In the genomic region with DNA sequence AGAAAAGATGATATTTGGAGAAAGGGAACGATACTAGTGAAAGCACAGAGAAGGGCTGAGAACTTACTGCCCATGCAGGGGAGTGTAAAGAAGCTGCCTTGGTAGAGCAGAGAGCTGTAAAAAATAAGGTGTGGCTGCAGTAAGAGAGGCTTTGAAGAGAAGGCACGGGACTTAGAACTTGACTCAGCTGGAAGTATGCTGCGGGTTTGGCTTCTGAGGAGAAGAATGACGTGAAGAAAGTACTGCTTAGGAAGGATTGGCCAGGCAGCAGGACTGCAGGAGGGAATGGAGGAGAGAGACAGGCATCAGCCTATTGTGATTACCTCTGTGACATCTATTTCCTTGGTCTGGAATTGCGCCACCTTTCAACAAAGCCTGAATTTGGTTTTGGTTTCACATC, we compare ENCODE assay signal across 15 cellular contexts. TPM values are rescaled to one million over a fixed set of nuclear protein-coding genes. Genes with fewer than 3 reads are reported as not detected.
DNase-seq lines count a peak whose midpoint lies in the region; ATAC-seq and TF ChIP-seq lines count a peak whose summit lies in the region.
"Had no signal": no experiment of that assay in that cellular context is flagged by ENCODE, and none has a peak within 500 bp of the region (broad histone marks: within the 10 kb centered on the region; RNA-seq: fewer than 3 reads in every experiment).

No MANE protein-coding gene starts in this region.

- DNase-seq in AG09309 (ENCODE audit: low read depth): peak; percentile 37
- peak; percentile 62 for DNase-seq in MG63
- DNase-seq in mammary epithelial cell: peak; percentile 83
- no peak for DNase-seq in lower lobe of right lung
- DNase-seq in 8988T: no peak
- DNase-seq in islet precursor cell: no peak
- no peak for DNase-seq in CD4-positive, alpha-beta memory T cell
- DNase-seq: activated T-cell treated with anti-CD3 and anti-CD28 coated beads, Interleukin-2, amount 50 U/mL, for 1 hour; BE2C; midbrain; NCI-H1436 treated with DMSO at 0.1 percent for 48 hours; sigmoid colon had no signal

- H4K20me1 ChIP-seq in mammary epithelial cell (ENCODE audit: insufficient read depth, low read length): no peaks in the 10 kb centered on the region

- H3K4me3 ChIP-seq in AG09309 (ENCODE audit: control insufficient read depth, low read depth, low read length) (no peak overlapping the region), MG63 (no peak overlapping the region), mammary epithelial cell (replicated peaks in 1 of 3; ENCODE audit: insufficient read depth in 1 of 3, low read depth in 2 of 3, low read length in 3 of 3) (no peak overlapping the region), lower lobe of right lung (no peak overlapping the region)
- no peak overlapping the region for H3K4me3 ChIP-seq in CD4-positive, alpha-beta memory T cell (ENCODE audit: low read length in 2 of 2)
- H3K4me3 ChIP-seq: cardiac muscle cell, sigmoid colon had no signal

- H3K36me3 Mint-ChIP-seq in CD4-positive, alpha-beta memory T cell: no peaks in the 10 kb centered on the region

- CTCF ChIA-PET in mammary epithelial cell (lab: Charles Lee; ENCODE audit: low non-redundant PET): no interaction called here
- CTCF ChIA-PET in CD4-positive, alpha-beta memory T cell (lab: Charles Lee; ENCODE audit: partially characterized antibody): no interaction called here

- no peak overlapping the region for H2AFZ ChIP-seq in mammary epithelial cell (ENCODE audit: low read depth, low read length)

- H3K27me3 ChIP-seq in MG63 (no peaks in the 10 kb centered on the region), mammary epithelial cell (ENCODE audit: insufficient read depth, low read length) (no peaks in the 10 kb centered on the region), lower lobe of right lung (ENCODE audit: low read depth) (no peaks in the 10 kb centered on the region)
- H3K27me3 ChIP-seq in CD4-positive, alpha-beta memory T cell (ENCODE audit: insufficient read depth, low read length): no peaks in the 10 kb centered on the region
- H3K27me3 ChIP-seq: BE2C, sigmoid colon had no signal

- ATAC-seq in lower lobe of right lung: peak; percentile 87 to 92
- ATAC-seq in GM18511 (IDR thresholded peaks at IDR 0.05; ENCODE audit: unreplicated experiment): no peak

- no peaks in the 10 kb centered on the region for H3K79me2 ChIP-seq in mammary epithelial cell (ENCODE audit: insufficient read depth, low read length)

- POLR2A ChIA-PET in CD4-positive, alpha-beta memory T cell (lab: Charles Lee; ENCODE audit: partially characterized antibody): no interaction called here

- H3K9me3 ChIP-seq in MG63 (no peaks in the 10 kb centered on the region), mammary epithelial cell (replicated peaks; ENCODE audit: insufficient read depth, low read length) (no peaks in the 10 kb centered on the region), lower lobe of right lung (no peaks in the 10 kb centered on the region)
- H3K9me3 ChIP-seq in CD4-positive, alpha-beta memory T cell (ENCODE audit: control insufficient read depth in 1 of 2, low read length in 2 of 2): no peaks in the 10 kb centered on the region
- H3K9me3 ChIP-seq: BE2C, sigmoid colon had no signal

- TF ChIP-seq CTCF in AG09309 (IDR thresholded peaks at IDR 0.05; ENCODE audit: control insufficient read depth, insufficient read depth, low read depth, low read length, missing control alignments) (no peak), mammary epithelial cell (conservative IDR thresholded peaks at IDR 0.05 in 1 of 2, IDR thresholded peaks at IDR 0.05 in 1 of 2; ENCODE audit: extremely low read depth in 1 of 2, insufficient read depth in 1 of 2, low read depth in 1 of 2, low read length in 2 of 2) (no peak), lower lobe of right lung (IDR thresholded peaks at IDR 0.05) (no peak)

- no peak overlapping the region for H3K4me3 Mint-ChIP-seq in CD4-positive, alpha-beta memory T cell

- intact Hi-C loops in mammary epithelial cell (cut with micrococcal nuclease) (no loop called here), lower lobe of right lung (cut with DNase I) (no loop called here)
- intact Hi-C loops in CD4-positive, alpha-beta memory T cell (cut with micrococcal nuclease): no loop called here

- H3K27ac Mint-ChIP-seq in CD4-positive, alpha-beta memory T cell: no peak overlapping the region

- H3K36me3 ChIP-seq in MG63: no peaks in the 10 kb centered on the region
- peaks cover 7% of the 10 kb centered on the region for H3K36me3 ChIP-seq in mammary epithelial cell (ENCODE audit: insufficient read depth, low read length)
- H3K36me3 ChIP-seq in lower lobe of right lung: peaks cover 4% of the 10 kb centered on the region
- no peaks in the 10 kb centered on the region for H3K36me3 ChIP-seq in CD4-positive, alpha-beta memory T cell (ENCODE audit: insufficient read depth, low read length)
- H3K36me3 ChIP-seq: BE2C, cardiac muscle cell, sigmoid colon had no signal

- peaks cover 0 to 8% (median 2%) of the 10 kb centered on the region in 8 donors for H3K9me3 Mint-ChIP-seq in CD4-positive, alpha-beta memory T cell

- BruUV-seq in mammary epithelial cell (replicated peaks; lab: Mats Ljungman, UMichigan): no TSS peak

- in situ Hi-C loops in mammary epithelial cell (cut with MboI; ENCODE audit: low sequenced_read_pairs in 2 of 2): no loop called here

- no peak overlapping the region for H3K9ac ChIP-seq in mammary epithelial cell (ENCODE audit: insufficient read depth, low read length)

- WGBS in mammary epithelial cell (ENCODE audit: low coverage, missing lambda C conversion rate): 85% methylated on average over 5 of the region's 5 CpGs

- H3K27ac ChIP-seq in mammary epithelial cell (ENCODE audit: insufficient read depth, low read depth, low read length) (no peak overlapping the region), lower lobe of right lung (peak overlapping the region; percentile 44)
- H3K27ac ChIP-seq in CD4-positive, alpha-beta memory T cell (ENCODE audit: low read depth, low read length): no peak overlapping the region
- H3K27ac ChIP-seq: cardiac muscle cell, sigmoid colon had no signal

- H3K27me3 Mint-ChIP-seq in CD4-positive, alpha-beta memory T cell: peaks cover 2 to 3% of the 10 kb centered on the region in 2 donors

- dilution Hi-C loops in mammary epithelial cell (cut with HindIII; ENCODE audit: low sequenced_read_pairs): no loop called here

- H3K4me1 Mint-ChIP-seq in CD4-positive, alpha-beta memory T cell: no peaks in the 10 kb centered on the region

- H3K4me1 ChIP-seq in mammary epithelial cell (ENCODE audit: insufficient read depth, low read length) (no peaks in the 10 kb centered on the region), lower lobe of right lung (no peaks in the 10 kb centered on the region)
- H3K4me1 ChIP-seq in CD4-positive, alpha-beta memory T cell (ENCODE audit: insufficient read depth, low read length): no peaks in the 10 kb centered on the region
- H3K4me1 ChIP-seq: BE2C, sigmoid colon had no signal

- no peak overlapping the region for H3K4me2 ChIP-seq in mammary epithelial cell (ENCODE audit: insufficient read depth, low read depth, low read length)

RNA-seq across cellular contexts. Expression of a gene that starts 22.4 kb away (rescaled TPM):
- 0.13 and 1.4 TPM in 2 replicates for total RNA-seq in MG63 (2014; rRNA removed; shearing (Covaris generic); ENCODE audit: low replicate concordance)
- total RNA-seq in mammary epithelial cell (10 to 100 TPM; 10.3 to 15.2 TPM), lower lobe of right lung (12.0 TPM)
- 7.0 TPM for polyA plus RNA-seq in mammary epithelial cell
- polyA minus RNA-seq in mammary epithelial cell: 14.9 TPM
- not detected for total RNA-seq in CD4-positive, alpha-beta memory T cell
- not detected for polyA plus RNA-seq in CD4-positive, alpha-beta memory T cell
- total RNA-seq: cardiac muscle cell had no signal
- polyA plus RNA-seq: cardiac muscle cell had no signal

RNA-seq across cellular contexts. Expression of a gene that starts 40.5 kb away (rescaled TPM):
- total RNA-seq in MG63 (2014; rRNA removed; shearing (Covaris generic); ENCODE audit: low replicate concordance): 5.7 and 10.4 TPM in 2 replicates
- total RNA-seq in mammary epithelial cell (10 to 100 TPM; 23.7 to 33.2 TPM), lower lobe of right lung (27.6 TPM)
- polyA plus RNA-seq in mammary epithelial cell: 7.3 TPM
- 35.1 TPM for polyA minus RNA-seq in mammary epithelial cell
- total RNA-seq in CD4-positive, alpha-beta memory T cell: 10 to 100 TPM; 11.9 to 13.0 TPM
- 1 to 10 TPM in 1 of 2 donors, under 1 TPM in 1; 0.18 to 1.1 TPM for polyA plus RNA-seq in CD4-positive, alpha-beta memory T cell

RNA-seq across cellular contexts. Expression of a gene that starts 57.7 kb away (rescaled TPM):
- not detected in 2 replicates for total RNA-seq in MG63 (2014; rRNA removed; shearing (Covaris generic); ENCODE audit: low replicate concordance)
- not detected for total RNA-seq in mammary epithelial cell
- not detected for polyA plus RNA-seq in mammary epithelial cell
- polyA minus RNA-seq in mammary epithelial cell: not detected
- 0.09 TPM for total RNA-seq in lower lobe of right lung
- not detected for total RNA-seq in CD4-positive, alpha-beta memory T cell
- polyA plus RNA-seq in CD4-positive, alpha-beta memory T cell: not detected
- total RNA-seq: cardiac muscle cell, glomerular endothelial cell, sigmoid colon had no signal
- polyA plus RNA-seq: sigmoid colon had no signal

Comparison
In these comparisons a context has a peak if more than half of its experiments do, and no peak if none do; other contexts are left out.
1. DNase-seq: peak in AG09309 (single experiment), MG63 (single experiment) and mammary epithelial cell (single experiment); none in lower lobe of right lung (single experiment), 8988T (single experiment), islet precursor cell (single experiment) and CD4-positive, alpha-beta memory T cell (0 of 5).